23 cellular contexts compared by ENCODE assay signal in the genomic region with DNA sequence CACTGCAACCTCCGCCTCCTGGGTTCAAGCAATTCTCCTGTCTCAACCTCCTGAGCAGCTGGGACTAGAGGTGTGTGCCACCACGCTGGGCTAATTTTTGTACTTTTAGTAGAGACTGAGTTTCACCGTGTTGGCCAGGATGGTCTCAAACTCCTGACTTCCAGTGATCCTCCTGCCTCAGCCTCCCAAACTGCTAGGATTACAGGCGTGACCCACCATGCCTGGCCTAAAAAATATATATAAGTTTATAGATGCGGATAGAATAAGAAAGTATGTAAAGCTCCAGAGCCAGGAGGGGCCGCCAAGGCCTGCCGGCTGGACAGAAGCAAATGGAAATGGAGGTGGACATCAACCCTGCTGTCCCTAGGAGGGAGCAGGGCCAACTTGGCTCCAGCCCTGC.
"Had no signal": no experiment of that assay in that cellular context is flagged by ENCODE, and none has a peak within 500 bp of the region (broad histone marks: within the 10 kb centered on the region; RNA-seq: fewer than 3 reads in every experiment).

No MANE protein-coding gene starts in this region.

- H3K27me3 ChIP-seq: cardiac muscle cell, pancreas, upper lobe of left lung had no signal

- H3K27ac ChIP-seq: cardiac muscle cell, left lung, neutrophil, pancreas, psoas muscle, SK-N-MC had no signal

- ATAC-seq: esophagus mucosa; left lung; pancreas; psoas muscle; stimulated activated naive CD8-positive, alpha-beta T cell treated with anti-CD3 and anti-CD28 coated beads, Interleukin-15, amount 100 ng/mL, for 72 hours; T-helper 17 cell had no signal

- H3K4me3 ChIP-seq: cardiac muscle cell, left lung, pancreas, psoas muscle, SK-N-MC, upper lobe of left lung had no signal

- H3K27ac Mint-ChIP-seq: activated B cell treated with CpG ODN at 0.5 μM for 24 hours; activated CD4-positive, alpha-beta memory T cell treated with anti-CD3 and anti-CD28 coated beads for 36 hours; activated naive CD4-positive, alpha-beta T cell treated with anti-CD3 and anti-CD28 coated beads, Interleukin-2, amount 10 ng/mL, durations not matched to agents 7 days and 5 days; stimulated activated effector memory CD8-positive, alpha-beta T cell treated with anti-CD3 and anti-CD28 coated beads, Interleukin-12 subunit alpha, Interleukin-12 subunit beta, amount 100 ng/mL, for 72 hours; stimulated activated naive CD8-positive, alpha-beta T cell treated with anti-CD3 and anti-CD28 coated beads, Interleukin-15, amount 100 ng/mL, for 72 hours; T-helper 17 cell had no signal

- H3K9me3 ChIP-seq: left lung, neutrophil, pancreas, psoas muscle, upper lobe of left lung had no signal

- H3K4me1 Mint-ChIP-seq: activated B cell treated with CpG ODN at 0.5 μM for 24 hours; activated naive CD4-positive, alpha-beta T cell treated with anti-CD3 and anti-CD28 coated beads, Interleukin-2, amount 10 ng/mL, durations not matched to agents 7 days and 5 days; stimulated activated effector memory CD8-positive, alpha-beta T cell treated with anti-CD3 and anti-CD28 coated beads, Interleukin-12 subunit alpha, Interleukin-12 subunit beta, amount 100 ng/mL, for 72 hours; stimulated activated naive CD8-positive, alpha-beta T cell treated with anti-CD3 and anti-CD28 coated beads, Interleukin-15, amount 100 ng/mL, for 72 hours; T-helper 17 cell had no signal

- H3K36me3 Mint-ChIP-seq: activated CD4-positive, alpha-beta memory T cell treated with anti-CD3 and anti-CD28 coated beads for 36 hours; activated naive CD4-positive, alpha-beta T cell treated with anti-CD3 and anti-CD28 coated beads, Interleukin-2, amount 10 ng/mL, durations not matched to agents 7 days and 5 days; stimulated activated effector memory CD8-positive, alpha-beta T cell treated with anti-CD3 and anti-CD28 coated beads, Interleukin-12 subunit alpha, Interleukin-12 subunit beta, amount 100 ng/mL, for 72 hours had no signal

- H3K9me3 Mint-ChIP-seq: activated B cell treated with CpG ODN at 0.5 μM for 24 hours; activated CD4-positive, alpha-beta memory T cell treated with anti-CD3 and anti-CD28 coated beads for 36 hours; activated naive CD4-positive, alpha-beta T cell treated with anti-CD3 and anti-CD28 coated beads, Interleukin-2, amount 10 ng/mL, durations not matched to agents 7 days and 5 days; nephron; stimulated activated effector memory CD8-positive, alpha-beta T cell treated with anti-CD3 and anti-CD28 coated beads, Interleukin-12 subunit alpha, Interleukin-12 subunit beta, amount 100 ng/mL, for 72 hours; stimulated activated naive CD8-positive, alpha-beta T cell treated with anti-CD3 and anti-CD28 coated beads, Interleukin-15, amount 100 ng/mL, for 72 hours had no signal

- DNase-seq: activated B cell treated with CpG ODN at 0.5 μM for 24 hours; activated CD4-positive, alpha-beta memory T cell treated with anti-CD3 and anti-CD28 coated beads for 36 hours; activated CD4-positive, alpha-beta T cell treated with anti-CD3 and anti-CD28 coated beads for 4 hours; activated effector memory CD4-positive, alpha-beta T cell treated with anti-CD3 and anti-CD28 coated beads, Interleukin-2, amount 50 U/mL, for 16 hours; activated naive CD4-positive, alpha-beta T cell treated with anti-CD3 and anti-CD28 coated beads, Interleukin-2, amount 10 ng/mL, durations not matched to agents 7 days and 5 days; activated T-cell treated with anti-CD3 and anti-CD28 coated beads for 4 hours; amygdala; dermis blood vessel endothelial cell; effector memory CD4-positive, alpha-beta T cell; left lung; pancreas; stimulated activated CD4-positive, alpha-beta T cell treated with anti-CD3 and anti-CD28 coated beads, Interleukin-1b, Interleukin-23, amount 100 ng/mL, for 48 hours; stimulated activated naive CD8-positive, alpha-beta T cell treated with anti-CD3 and anti-CD28 coated beads, Interleukin-15, amount 100 ng/mL, for 72 hours; SW 1271; T-helper 17 cell had no signal

- H3K4me3 Mint-ChIP-seq: activated B cell treated with CpG ODN at 0.5 μM for 24 hours; activated CD4-positive, alpha-beta memory T cell treated with anti-CD3 and anti-CD28 coated beads for 36 hours; activated naive CD4-positive, alpha-beta T cell treated with anti-CD3 and anti-CD28 coated beads, Interleukin-2, amount 10 ng/mL, durations not matched to agents 7 days and 5 days; nephron; stimulated activated effector memory CD8-positive, alpha-beta T cell treated with anti-CD3 and anti-CD28 coated beads, Interleukin-12 subunit alpha, Interleukin-12 subunit beta, amount 100 ng/mL, for 72 hours; stimulated activated naive CD8-positive, alpha-beta T cell treated with anti-CD3 and anti-CD28 coated beads, Interleukin-15, amount 100 ng/mL, for 72 hours; T-helper 17 cell had no signal

- H3K36me3 ChIP-seq: cardiac muscle cell, neutrophil, pancreas had no signal
